13 cellular contexts compared by ENCODE assay signal in genomic region chr14:73888971-73889370, GRCh38. TPM values are rescaled to one million over a fixed set of nuclear protein-coding genes. Genes with fewer than 3 reads are reported as not detected.
A peak's percentile ranks its signal among the peaks of the same experiment; 100 is the strongest.
DNase-seq lines count a peak whose midpoint lies in the region; ATAC-seq and TF ChIP-seq lines count a peak whose summit lies in the region.
"Had no signal": no experiment of that assay in that cellular context is flagged by ENCODE, and none has a peak within 500 bp of the region (broad histone marks: within the 10 kb centered on the region; RNA-seq: fewer than 3 reads in every experiment).

No MANE protein-coding gene starts in this region.

- TF ChIP-seq CTCF in PC-9 (conservative IDR thresholded peaks at IDR 0.05): no peak
- no peak for TF ChIP-seq CTCF in endodermal cell (conservative IDR thresholded peaks at IDR 0.05)
- no peak for TF ChIP-seq CTCF in thyroid gland (IDR thresholded peaks at IDR 0.05)
- TF ChIP-seq CTCF in left ventricle myocardium inferior (IDR thresholded peaks at IDR 0.05; ENCODE audit: borderline replicate concordance): no peak

- peak overlapping the region; percentile 54 for H3K27ac Mint-ChIP-seq in activated CD8-positive, alpha-beta memory T cell treated with anti-CD3 and anti-CD28 coated beads, Interleukin-2, amount 10 ng/mL, durations not matched to agents 7 days and 5 days
- no peak overlapping the region for H3K27ac Mint-ChIP-seq in endodermal cell

- peaks cover 78% of the 10 kb centered on the region for H3K79me2 ChIP-seq in PC-9 (ENCODE audit: low read depth)

- no peak for ATAC-seq in activated CD8-positive, alpha-beta memory T cell treated with anti-CD3 and anti-CD28 coated beads, Interleukin-2, amount 10 ng/mL, durations not matched to agents 7 days and 5 days
- no peak for ATAC-seq in right cardiac atrium

- no peak for TF ChIP-seq POLR2A in thyroid gland (IDR thresholded peaks at IDR 0.05)

- no peak overlapping the region for H3K4me3 Mint-ChIP-seq in activated CD8-positive, alpha-beta memory T cell treated with anti-CD3 and anti-CD28 coated beads, Interleukin-2, amount 10 ng/mL, durations not matched to agents 7 days and 5 days
- no peak overlapping the region for H3K4me3 Mint-ChIP-seq in endodermal cell

- peaks cover 15% of the 10 kb centered on the region for H3K36me3 ChIP-seq in PC-9 (ENCODE audit: low read depth)
- peaks cover 22% of the 10 kb centered on the region for H3K36me3 ChIP-seq in endodermal cell (ENCODE audit: control insufficient read depth, insufficient read depth, low read length)
- H3K36me3 ChIP-seq in skeletal muscle satellite cell (ENCODE audit: insufficient read depth, low read length): peaks cover 9% of the 10 kb centered on the region
- H3K36me3 ChIP-seq in thyroid gland: peaks cover 2 to 3% of the 10 kb centered on the region in 2 donors
- peaks cover 18% of the 10 kb centered on the region for H3K36me3 ChIP-seq in left ventricle myocardium inferior

- peaks cover 49% of the 10 kb centered on the region for H3K4me1 Mint-ChIP-seq in activated CD8-positive, alpha-beta memory T cell treated with anti-CD3 and anti-CD28 coated beads, Interleukin-2, amount 10 ng/mL, durations not matched to agents 7 days and 5 days
- H3K4me1 Mint-ChIP-seq in endodermal cell: peaks cover 19% of the 10 kb centered on the region

- H4K20me1 ChIP-seq in PC-9 (ENCODE audit: insufficient read depth): peaks cover 32% of the 10 kb centered on the region

- H3K4me3 ChIP-seq in PC-9: peak overlapping the region; percentile 91; the same call in 1 of the 2 replicates
- H3K4me3 ChIP-seq in endodermal cell (ENCODE audit: low read length): peak overlapping the region; percentile 99
- no peak overlapping the region for H3K4me3 ChIP-seq in skeletal muscle satellite cell (ENCODE audit: low read length)
- H3K4me3 ChIP-seq in thyroid gland (replicated peaks in 1 of 3): no peak overlapping the region
- H3K4me3 ChIP-seq in left ventricle myocardium inferior: no peak overlapping the region
- no peak overlapping the region for H3K4me3 ChIP-seq in right cardiac atrium (ENCODE audit: low read length)

- no TSS peak for BruUV-seq in PC-9 (replicated peaks; lab: Mats Ljungman, UMichigan)

- H3K9me3 ChIP-seq in PC-9 (ENCODE audit: insufficient read depth, low read depth) (no peaks in the 10 kb centered on the region), endodermal cell (ENCODE audit: control insufficient read depth, low read length) (no peaks in the 10 kb centered on the region), skeletal muscle satellite cell (replicated peaks; ENCODE audit: low read length) (no peaks in the 10 kb centered on the region), thyroid gland (no peaks in the 10 kb centered on the region), left ventricle myocardium inferior (replicated peaks) (no peaks in the 10 kb centered on the region), right cardiac atrium (ENCODE audit: control insufficient read depth, low read length) (no peaks in the 10 kb centered on the region)

- H3K27ac ChIP-seq in PC-9 (0 out of 2 replicates have a peak overlapping the region, but pooled peaks have one; percentile 70), endodermal cell (ENCODE audit: low read depth, low read length) (peak overlapping the region; percentile 53), thyroid gland (no peak overlapping the region), left ventricle myocardium inferior (replicated peaks) (no peak overlapping the region), right cardiac atrium (ENCODE audit: low read length) (no peak overlapping the region)

- H3F3A ChIP-seq in PC-9 (ENCODE audit: insufficient read depth, low read depth): peaks cover 30% of the 10 kb centered on the region; the same call in 1 of the 2 replicates

- H3K4me2 ChIP-seq in PC-9: peak overlapping the region; percentile 81
- peak overlapping the region; percentile 79 for H3K4me2 ChIP-seq in skeletal muscle satellite cell (ENCODE audit: low read length)

- no peaks in the 10 kb centered on the region for H3K27me3 ChIP-seq in PC-9 (ENCODE audit: insufficient read depth, low read depth)
- no peaks in the 10 kb centered on the region for H3K27me3 ChIP-seq in endodermal cell (ENCODE audit: control insufficient read depth, insufficient read depth, low read length, poor library complexity, severe bottlenecking)
- H3K27me3 ChIP-seq in skeletal muscle satellite cell (ENCODE audit: control insufficient read depth, insufficient read depth, low read length): no peaks in the 10 kb centered on the region
- no peaks in the 10 kb centered on the region for H3K27me3 ChIP-seq in thyroid gland
- H3K27me3 ChIP-seq in left ventricle myocardium inferior (ENCODE audit: low read depth): no peaks in the 10 kb centered on the region
- H3K27me3 ChIP-seq in right cardiac atrium (ENCODE audit: control insufficient read depth, insufficient read depth): no peaks in the 10 kb centered on the region

- no peaks in the 10 kb centered on the region for H3K27me3 Mint-ChIP-seq in activated CD8-positive, alpha-beta memory T cell treated with anti-CD3 and anti-CD28 coated beads, Interleukin-2, amount 10 ng/mL, durations not matched to agents 7 days and 5 days
- no peaks in the 10 kb centered on the region for H3K27me3 Mint-ChIP-seq in endodermal cell (ENCODE audit: insufficient read depth)

- POLR2A ChIA-PET in PC-9 (lab: Charles Lee; ENCODE audit: unreplicated experiment): no interaction called here

- H3K9me3 Mint-ChIP-seq in activated CD8-positive, alpha-beta memory T cell treated with anti-CD3 and anti-CD28 coated beads, Interleukin-2, amount 10 ng/mL, durations not matched to agents 7 days and 5 days (ENCODE audit: low read depth): no peaks in the 10 kb centered on the region
- H3K9me3 Mint-ChIP-seq in endodermal cell: no peaks in the 10 kb centered on the region

- H2AFZ ChIP-seq in PC-9: no peak overlapping the region

- DNase-seq in activated CD8-positive, alpha-beta memory T cell treated with anti-CD3 and anti-CD28 coated beads, Interleukin-2, amount 10 ng/mL, durations not matched to agents 7 days and 5 days: no peak
- no peak for DNase-seq in activated CD8-positive, alpha-beta memory T cell treated with anti-CD3 and anti-CD28 coated beads, Interleukin-2, amount 50 U/mL, for 4 hours
- DNase-seq in PC-9 (no peak), endodermal cell (no peak), thyroid gland (no peak), left ventricle myocardium inferior (no peak), right cardiac atrium (no peak)
- DNase-seq: amniotic stem cell; NCI-H1092 treated with DMSO at 0.1 percent for 48 hours; NCI-H82; stimulated activated CD4-positive, alpha-beta T cell treated with anti-CD3 and anti-CD28 coated beads, Interleukin-2, amount 100 ng/mL, for 24 hours; substantia nigra had no signal

- CTCF ChIA-PET in activated CD8-positive, alpha-beta memory T cell treated with anti-CD3 and anti-CD28 coated beads, Interleukin-2, amount 10 ng/mL, durations not matched to agents 7 days and 5 days (lab: Charles Lee): interaction anchor here (1.1 kb wide), 1 partner anchor 21 kb away, joined by 3 read pairs; no protein-coding TSS in a partner anchor
- CTCF ChIA-PET in PC-9 (lab: Charles Lee): no interaction called here

- intact Hi-C loops in PC-9 (cut with micrococcal nuclease; ENCODE audit: unreplicated experiment) (loop anchor here (5.0 kb wide), 1 partner anchor 147 kb away; no protein-coding TSS in a partner anchor), thyroid gland (cut with DNase I) (no loop called here), left ventricle myocardium inferior (cut with micrococcal nuclease) (no loop called here), right cardiac atrium (cut with DNase I) (no loop called here)

- no peaks in the 10 kb centered on the region for H3K9me2 ChIP-seq in PC-9 (ENCODE audit: insufficient read depth)

- 97 to 100% methylated on average over 2 of the region's 2 CpGs for WGBS in endodermal cell (ENCODE audit: insufficient coverage in 1 of 2, insufficient read length in 1 of 2), 2 experiments
- WGBS in thyroid gland, 2 donors: 77 to 96% methylated on average over 2 of the region's 2 CpGs
- 80% methylated on average over 2 of the region's 2 CpGs for WGBS in right cardiac atrium

- H3K36me3 Mint-ChIP-seq in activated CD8-positive, alpha-beta memory T cell treated with anti-CD3 and anti-CD28 coated beads, Interleukin-2, amount 10 ng/mL, durations not matched to agents 7 days and 5 days: peaks cover 17% of the 10 kb centered on the region
- H3K36me3 Mint-ChIP-seq in endodermal cell (ENCODE audit: low read depth): peaks cover 10% of the 10 kb centered on the region

- H3K9ac ChIP-seq in endodermal cell (ENCODE audit: extremely low read depth, low read length, poor library complexity, severe bottlenecking) (no peak overlapping the region), skeletal muscle satellite cell (ENCODE audit: low read depth, low read length) (peak overlapping the region; percentile 99)

- H3K4me1 ChIP-seq in PC-9 (replicated peaks; ENCODE audit: insufficient read depth) (peaks cover 32% of the 10 kb centered on the region), endodermal cell (ENCODE audit: control insufficient read depth, insufficient read depth, low read length) (no peaks in the 10 kb centered on the region), skeletal muscle satellite cell (ENCODE audit: control insufficient read depth, insufficient read depth, low read length) (peaks cover 23% of the 10 kb centered on the region), thyroid gland (peaks cover 6 to 16% of the 10 kb centered on the region in 2 donors), left ventricle myocardium inferior (peaks cover 44% of the 10 kb centered on the region), right cardiac atrium (ENCODE audit: control insufficient read depth, insufficient read depth, low read length) (peaks cover 2% of the 10 kb centered on the region)

RNA-seq across cellular contexts. Expression of gene ZNF410, which starts 2.3 kb away (rescaled TPM):
- 10 to 100 TPM; 55.1 to 58.1 TPM for total RNA-seq in activated CD8-positive, alpha-beta memory T cell treated with anti-CD3 and anti-CD28 coated beads, Interleukin-2, amount 10 ng/mL, durations not matched to agents 7 days and 5 days
- total RNA-seq in PC-9 (2021) (38.6 and 40.2 TPM in 2 replicates), endodermal cell (10 to 100 TPM; 34.2 to 40.7 TPM), thyroid gland (10 to 100 TPM; 48.8 to 57.3 (median 51.2) TPM), left ventricle myocardium inferior (16.5 TPM), right cardiac atrium (10 to 100 TPM; 16.3 to 30.4 (median 20.1) TPM)
- polyA plus RNA-seq in endodermal cell (2013, experiment 1 of 2): 46.5 TPM
- 42.6 TPM for polyA plus RNA-seq in endodermal cell (2013, experiment 2 of 2)
- 48.9 and 49.4 TPM in 2 replicates for total RNA-seq in skeletal muscle satellite cell (2012; rRNA removed)
- polyA plus RNA-seq in right cardiac atrium: 12.1 TPM

RNA-seq across cellular contexts. Expression of gene PTGR2, which starts 37.3 kb away (rescaled TPM):
- total RNA-seq in activated CD8-positive, alpha-beta memory T cell treated with anti-CD3 and anti-CD28 coated beads, Interleukin-2, amount 10 ng/mL, durations not matched to agents 7 days and 5 days: 1 to 10 TPM; 1.6 to 3.5 TPM
- total RNA-seq in PC-9 (2021): 19.5 and 21.8 TPM in 2 replicates
- total RNA-seq in endodermal cell: 10 to 100 TPM in 1 of 2 donors, 1 to 10 TPM in 1; 7.7 to 21.5 TPM
- polyA plus RNA-seq in endodermal cell (2013, experiment 1 of 2): 21.0 TPM
- polyA plus RNA-seq in endodermal cell (2013, experiment 2 of 2): 20.6 TPM
- 5.6 and 7.2 TPM in 2 replicates for total RNA-seq in skeletal muscle satellite cell (2012; rRNA removed)
- total RNA-seq in thyroid gland: 10 to 100 TPM; 16.3 to 43.3 (median 27.3) TPM
- total RNA-seq in left ventricle myocardium inferior: 37.4 TPM
- total RNA-seq in right cardiac atrium: 10 to 100 TPM; 31.3 to 38.3 (median 32.1) TPM
- 33.3 TPM for polyA plus RNA-seq in right cardiac atrium

Comparison
In these comparisons a context has a peak if more than half of its experiments do, and no peak if none do; other contexts are left out.
1. H3K27ac ChIP-seq: peak in PC-9 (single experiment) and endodermal cell (single experiment); none in thyroid gland (0 of 3), left ventricle myocardium inferior (single experiment) and right cardiac atrium (single experiment).
2. H3K4me3 ChIP-seq: peak in PC-9 (single experiment) and endodermal cell (single experiment); none in skeletal muscle satellite cell (single experiment), thyroid gland (0 of 3), left ventricle myocardium inferior (single experiment) and right cardiac atrium (single experiment).